In the genomic region with DNA sequence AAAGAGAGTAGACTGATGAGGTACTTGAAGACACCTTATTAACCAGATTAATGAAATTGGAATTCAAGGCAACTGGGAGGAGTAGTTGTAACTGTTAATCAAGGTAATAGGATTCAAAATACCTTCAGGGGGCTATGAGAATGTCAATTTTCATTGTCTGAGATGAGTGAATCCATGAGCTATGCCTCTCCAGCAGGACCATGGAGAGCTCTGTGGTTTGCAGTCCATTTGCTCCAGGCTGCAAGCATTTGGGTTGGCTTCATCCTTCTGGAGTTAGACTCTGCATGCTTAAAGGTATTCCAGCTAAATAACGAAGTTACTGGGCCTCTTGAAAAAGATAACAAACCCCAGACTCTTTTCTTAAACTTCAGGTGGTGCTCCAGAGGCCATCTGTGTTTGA, we compare ENCODE assay signal across 3 cellular contexts.
TF ChIP-seq lines count a peak whose summit lies in the region.

No MANE protein-coding gene starts in this region.

TF ChIP-seq in A549, 52 proteins besides CTCF, POLR2A, EP300 and RAD21 (continued from another document):
- TF ChIP-seq, protein P1, sequence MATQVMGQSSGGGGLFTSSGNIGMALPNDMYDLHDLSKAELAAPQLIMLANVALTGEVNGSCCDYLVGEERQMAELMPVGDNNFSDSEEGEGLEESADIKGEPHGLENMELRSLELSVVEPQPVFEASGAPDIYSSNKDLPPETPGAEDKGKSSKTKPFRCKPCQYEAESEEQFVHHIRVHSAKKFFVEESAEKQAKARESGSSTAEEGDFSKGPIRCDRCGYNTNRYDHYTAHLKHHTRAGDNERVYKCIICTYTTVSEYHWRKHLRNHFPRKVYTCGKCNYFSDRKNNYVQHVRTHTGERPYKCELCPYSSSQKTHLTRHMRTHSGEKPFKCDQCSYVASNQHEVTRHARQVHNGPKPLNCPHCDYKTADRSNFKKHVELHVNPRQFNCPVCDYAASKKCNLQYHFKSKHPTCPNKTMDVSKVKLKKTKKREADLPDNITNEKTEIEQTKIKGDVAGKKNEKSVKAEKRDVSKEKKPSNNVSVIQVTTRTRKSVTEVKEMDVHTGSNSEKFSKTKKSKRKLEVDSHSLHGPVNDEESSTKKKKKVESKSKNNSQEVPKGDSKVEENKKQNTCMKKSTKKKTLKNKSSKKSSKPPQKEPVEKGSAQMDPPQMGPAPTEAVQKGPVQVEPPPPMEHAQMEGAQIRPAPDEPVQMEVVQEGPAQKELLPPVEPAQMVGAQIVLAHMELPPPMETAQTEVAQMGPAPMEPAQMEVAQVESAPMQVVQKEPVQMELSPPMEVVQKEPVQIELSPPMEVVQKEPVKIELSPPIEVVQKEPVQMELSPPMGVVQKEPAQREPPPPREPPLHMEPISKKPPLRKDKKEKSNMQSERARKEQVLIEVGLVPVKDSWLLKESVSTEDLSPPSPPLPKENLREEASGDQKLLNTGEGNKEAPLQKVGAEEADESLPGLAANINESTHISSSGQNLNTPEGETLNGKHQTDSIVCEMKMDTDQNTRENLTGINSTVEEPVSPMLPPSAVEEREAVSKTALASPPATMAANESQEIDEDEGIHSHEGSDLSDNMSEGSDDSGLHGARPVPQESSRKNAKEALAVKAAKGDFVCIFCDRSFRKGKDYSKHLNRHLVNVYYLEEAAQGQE (IDR thresholded peaks at IDR 0.05): peak; percentile 91
- TF ChIP-seq HOXA7 (CRISPR knock-in tag; IDR thresholded peaks at IDR 0.05) (no peak), EHMT2 (IDR thresholded peaks at IDR 0.05; ENCODE audit: low read depth) (peak; percentile 81), HDAC2 (IDR thresholded peaks at IDR 0.05) (no peak), BHLHE40 (IDR thresholded peaks at IDR 0.05; ENCODE audit: low read depth, low read length) (no peak)
- TF ChIP-seq, protein P2, sequence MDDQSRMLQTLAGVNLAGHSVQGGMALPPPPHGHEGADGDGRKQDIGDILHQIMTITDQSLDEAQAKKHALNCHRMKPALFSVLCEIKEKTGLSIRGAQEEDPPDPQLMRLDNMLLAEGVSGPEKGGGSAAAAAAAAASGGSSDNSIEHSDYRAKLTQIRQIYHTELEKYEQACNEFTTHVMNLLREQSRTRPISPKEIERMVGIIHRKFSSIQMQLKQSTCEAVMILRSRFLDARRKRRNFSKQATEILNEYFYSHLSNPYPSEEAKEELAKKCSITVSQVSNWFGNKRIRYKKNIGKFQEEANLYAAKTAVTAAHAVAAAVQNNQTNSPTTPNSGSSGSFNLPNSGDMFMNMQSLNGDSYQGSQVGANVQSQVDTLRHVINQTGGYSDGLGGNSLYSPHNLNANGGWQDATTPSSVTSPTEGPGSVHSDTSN (IDR thresholded peaks at IDR 0.05): no peak

TF ChIP-seq in HEK293T, 16 proteins besides CTCF, POLR2A, EP300 and RAD21 (continued from another document):
- TF ChIP-seq FOXM1 (IDR thresholded peaks at IDR 0.05; ENCODE audit: borderline replicate concordance) (no peak), FOXK2 (IDR thresholded peaks at IDR 0.05) (no peak)

TF ChIP-seq in WTC11, 78 proteins besides CTCF, POLR2A, EP300 and RAD21 (continued from another document):
- TF ChIP-seq, protein P3, sequence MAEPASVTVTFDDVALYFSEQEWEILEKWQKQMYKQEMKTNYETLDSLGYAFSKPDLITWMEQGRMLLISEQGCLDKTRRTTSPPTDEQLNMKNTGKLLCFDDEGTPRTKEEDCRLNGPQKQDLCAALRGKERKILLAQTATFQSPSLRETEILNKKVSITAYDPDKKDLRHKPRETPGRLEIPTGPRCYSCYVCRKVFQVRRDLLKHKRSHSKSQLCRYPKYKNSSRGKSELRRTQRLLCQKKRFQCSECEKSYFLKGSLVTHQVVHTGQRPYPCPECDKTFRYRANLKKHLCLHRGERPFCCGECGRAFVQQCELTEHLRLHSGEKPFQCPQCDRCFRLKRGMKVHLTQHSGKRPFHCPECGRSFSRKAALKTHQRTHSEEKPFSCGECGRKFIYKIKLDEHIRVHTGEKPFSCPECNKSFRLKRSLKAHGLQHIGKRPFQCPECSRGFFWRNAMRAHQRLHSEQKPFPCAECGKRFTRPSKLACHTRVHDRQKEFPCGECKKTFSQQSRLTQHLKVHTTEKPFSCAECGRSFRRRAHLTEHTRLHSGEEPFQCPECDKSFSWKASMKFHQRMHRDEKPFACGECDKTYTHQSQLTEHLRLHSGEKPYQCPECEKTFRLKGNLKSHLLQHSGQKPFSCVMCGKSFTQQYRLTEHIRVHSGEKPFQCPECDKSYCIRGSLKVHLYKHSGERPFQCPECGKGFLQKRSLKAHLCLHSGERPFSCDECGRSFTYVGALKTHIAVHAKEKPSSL (CRISPR knock-in tag; conservative IDR thresholded peaks at IDR 0.05): no peak
- TF ChIP-seq ZNF121 (CRISPR knock-in tag; IDR thresholded peaks at IDR 0.05): no peak
- TF ChIP-seq ATF1 (CRISPR knock-in tag; IDR thresholded peaks at IDR 0.05): no peak
